ENCODE assay signal across 30 cellular contexts in the genomic region with DNA sequence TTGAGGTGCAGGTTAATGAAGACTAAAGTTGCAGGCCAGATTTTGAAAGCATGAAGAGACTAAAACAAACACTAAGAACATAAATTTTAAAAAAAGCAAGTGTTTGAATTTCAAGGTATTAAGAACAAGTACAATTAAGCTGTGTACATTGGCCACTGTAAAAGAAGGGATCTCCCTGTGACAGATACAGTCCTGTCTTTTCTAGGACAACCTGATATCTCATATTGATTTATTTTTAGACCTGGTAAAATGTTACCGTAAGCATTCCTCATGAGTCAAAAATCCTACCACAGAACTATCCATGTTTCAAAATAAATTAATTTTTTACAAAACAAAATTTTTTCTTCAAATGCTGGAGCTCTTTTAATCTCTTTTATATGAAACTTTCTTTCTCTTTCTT.
"Had no signal": no experiment of that assay in that cellular context is flagged by ENCODE, and none has a peak within 500 bp of the region (broad histone marks: within the 10 kb centered on the region; RNA-seq: fewer than 3 reads in every experiment).

No MANE protein-coding gene starts in this region.

- ATAC-seq: activated CD4-positive, alpha-beta T cell treated with anti-CD3 and anti-CD28 coated beads for 36 hours; activated CD4-positive, CD25-positive, alpha-beta regulatory T cell treated with anti-CD3 and anti-CD28 coated beads, Interleukin-2, amount 50 U/mL, for 24 hours; activated CD8-positive, alpha-beta memory T cell treated with anti-CD3 and anti-CD28 coated beads, Interleukin-2, amount 10 ng/mL, durations not matched to agents 7 days and 5 days; activated CD8-positive, alpha-beta T cell treated with anti-CD3 and anti-CD28 coated beads, Interleukin-2, amount 10 ng/mL, durations not matched to agents 7 days and 5 days; activated naive CD8-positive, alpha-beta T cell treated with anti-CD3 and anti-CD28 coated beads, Interleukin-2, amount 50 U/mL, for 24 hours; WTC11 had no signal

- H3K36me3 ChIP-seq: cardiac muscle cell, WERI-Rb-1 had no signal

- H3K9me3 ChIP-seq: ascending aorta had no signal

- H3K27ac ChIP-seq: ascending aorta, cardiac muscle cell, WERI-Rb-1 had no signal

- DNase-seq: activated CD4-positive, alpha-beta memory T cell treated with anti-CD3 and anti-CD28 coated beads, Interleukin-2, amount 10 ng/mL, durations not matched to agents 7 days and 5 days; activated CD4-positive, alpha-beta T cell treated with anti-CD3 and anti-CD28 coated beads for 1 hour; activated CD4-positive, alpha-beta T cell treated with anti-CD3 and anti-CD28 coated beads for 36 hours; activated CD4-positive, alpha-beta T cell treated with anti-CD3 and anti-CD28 coated beads for 48 hours; activated CD4-positive, alpha-beta T cell treated with anti-CD3 and anti-CD28 coated beads, Interleukin-2, amount 10 ng/mL, durations not matched to agents 7 days and 5 days; activated CD4-positive, alpha-beta T cell treated with anti-CD3 and anti-CD28 coated beads, Interleukin-2, amount 50 U/mL, for 48 hours; activated CD4-positive, CD25-positive, alpha-beta regulatory T cell; activated CD8-positive, alpha-beta memory T cell treated with anti-CD3 and anti-CD28 coated beads for 24 hours; activated CD8-positive, alpha-beta memory T cell treated with anti-CD3 and anti-CD28 coated beads, Interleukin-2, amount 10 ng/mL, durations not matched to agents 7 days and 5 days; activated CD8-positive, alpha-beta memory T cell treated with anti-CD3 and anti-CD28 coated beads, Interleukin-2, amount 50 U/mL, for 48 hours; activated CD8-positive, alpha-beta T cell treated with anti-CD3 and anti-CD28 coated beads, Interleukin-2, amount 10 ng/mL, durations not matched to agents 7 days and 5 days; activated effector memory CD4-positive, alpha-beta T cell treated with Interleukin-2 at 50 U/mL for 16 hours; activated gamma-delta T cell; activated naive CD4-positive, alpha-beta T cell treated with anti-CD3 and anti-CD28 coated beads, Interleukin-2, amount 10 ng/mL, durations not matched to agents 7 days and 5 days; activated naive CD4-positive, alpha-beta T cell treated with Interleukin-2 at 50 U/mL for 16 hours; activated naive CD8-positive, alpha-beta T cell treated with anti-CD3 and anti-CD28 coated beads, Interleukin-2, amount 10 ng/mL, durations not matched to agents 7 days and 5 days; activated naive CD8-positive, alpha-beta T cell treated with anti-CD3 and anti-CD28 coated beads, Interleukin-2, amount 50 U/mL, for 24 hours; activated T-cell treated with anti-CD3 and anti-CD28 coated beads, Interleukin-2, amount 50 U/mL, for 24 hours; activated T-cell treated with anti-CD3 and anti-CD28 coated beads, Interleukin-2, amount 50 U/mL, for 48 hours; amygdala; anterior cingulate cortex; central memory CD4-positive, alpha-beta T cell; T-helper 1 cell; T-helper 2 cell; T-helper 9 cell; WERI-Rb-1 had no signal

- H3K4me1 ChIP-seq: ascending aorta had no signal

- H3K4me3 ChIP-seq: ascending aorta, cardiac muscle cell had no signal

- H3K27me3 ChIP-seq: ascending aorta, cardiac muscle cell had no signal
